8 cellular contexts compared by ENCODE assay signal in the genomic region with DNA sequence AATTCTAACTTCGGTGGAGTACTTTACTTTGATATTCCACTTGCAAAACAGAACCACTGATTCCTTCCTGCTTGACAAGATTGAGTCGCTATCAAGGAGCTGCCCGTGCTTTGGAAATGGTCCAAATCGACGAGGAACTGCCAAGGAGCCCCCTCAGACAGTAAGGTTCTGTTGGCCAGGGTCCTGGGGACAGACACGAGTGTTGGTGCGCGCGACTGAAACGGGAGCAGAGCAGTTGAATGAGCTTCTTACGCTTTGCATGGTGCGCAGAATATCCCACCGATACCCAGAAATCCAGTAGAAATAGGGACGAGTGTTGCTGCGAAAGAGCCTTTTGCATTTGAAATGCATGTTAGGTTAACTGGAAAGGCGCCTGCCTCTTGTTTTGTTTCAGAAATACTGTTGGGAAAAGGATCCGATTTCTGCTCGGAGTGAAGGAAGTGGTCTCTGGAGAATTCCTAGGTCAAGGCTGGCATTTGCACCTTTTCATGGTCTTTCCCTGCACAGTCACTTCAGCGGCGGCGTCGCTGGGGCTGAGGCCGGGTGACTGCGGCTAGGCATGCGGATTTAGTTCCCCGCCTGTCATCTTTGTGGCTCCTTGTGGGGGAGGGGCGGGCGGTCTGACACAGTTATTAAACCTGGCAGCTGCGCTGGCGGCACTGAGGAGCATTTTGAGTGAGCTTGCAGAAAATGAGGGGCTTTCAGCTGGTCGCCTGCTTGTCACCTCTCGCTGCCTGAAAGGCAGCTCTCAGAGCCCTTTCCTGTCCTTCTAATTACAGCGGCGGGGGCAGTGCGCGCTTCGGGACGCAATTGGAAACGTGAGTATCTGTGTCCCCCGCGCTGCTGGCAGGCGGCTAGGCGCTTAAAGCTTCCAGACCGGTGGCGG. TPM values are rescaled to one million over a fixed set of nuclear protein-coding genes. Genes with fewer than 3 reads are reported as not detected.
A peak's percentile ranks its signal among the peaks of the same experiment; 100 is the strongest.
DNase-seq lines count a peak whose midpoint lies in the region; ATAC-seq, FAIRE-seq and TF ChIP-seq lines count a peak whose summit lies in the region.

No MANE protein-coding gene starts in this region.

- H3K27ac ChIP-seq in layer of hippocampus (ENCODE audit: low read depth, low read length): peak overlapping the region; percentile 85

- CTCF ChIA-PET in activated B cell treated with CpG ODN at 0.5 μM for 24 hours (lab: Charles Lee): interaction anchor here (0.6 kb wide), 1 partner anchor 8 kb away, joined by 3 read pairs; no protein-coding TSS in a partner anchor

- H3K4me3 ChIP-seq in bronchial epithelial cell (ENCODE audit: low read depth, low read length): peak overlapping the region; percentile 50

- no peaks in the 10 kb centered on the region for H3K36me3 Mint-ChIP-seq in activated B cell treated with CpG ODN at 0.5 μM for 24 hours (ENCODE audit: low read depth)

- H3K36me3 ChIP-seq in bronchial epithelial cell (ENCODE audit: control insufficient read depth, insufficient read depth, low read length): no peaks in the 10 kb centered on the region

- peak overlapping the region; percentile 85 for H3K27ac Mint-ChIP-seq in activated B cell treated with CpG ODN at 0.5 μM for 24 hours

- peak overlapping the region; percentile 87 for H3K4me3 Mint-ChIP-seq in activated B cell treated with CpG ODN at 0.5 μM for 24 hours

- ATAC-seq in HG02610 (IDR thresholded peaks at IDR 0.05; ENCODE audit: unreplicated experiment) (peak; percentile 18), activated B cell treated with CpG ODN at 0.5 μM for 24 hours (ENCODE audit: low read depth) (peak; percentile 37)

- FAIRE-seq in bronchial epithelial cell (lab: Jason Lieb, UNC): no peak

- POLR2A ChIA-PET in activated B cell treated with CpG ODN at 0.5 μM for 24 hours (lab: Charles Lee): interaction anchor here (0.8 to 1.6 kb wide), 2 partner anchors 70 to 96 kb away, joined by 3 to 5 read pairs; no protein-coding TSS in a partner anchor

- H3K27me3 Mint-ChIP-seq in activated B cell treated with CpG ODN at 0.5 μM for 24 hours: peaks cover 30% of the 10 kb centered on the region

- DNase-seq in ELF-1 (ENCODE audit: low read depth, low spot score): peak; percentile 65
- DNase-seq in NCI-H146 (lab: John Stamatoyannopoulos, UW): peak; percentile 63
- DNase-seq in activated B cell treated with CpG ODN at 0.5 μM for 24 hours: peak; percentile 61
- DNase-seq in bronchial epithelial cell (ENCODE audit: low read depth): no peak
- peak; percentile 79 for DNase-seq in stimulated activated CD4-positive, alpha-beta T cell treated with anti-CD3 and anti-CD28 coated beads, Interleukin-1b, Interleukin-23, amount 100 ng/mL, for 48 hours
- no peak for DNase-seq in DMS114 treated with DMSO at 0.1 percent for 48 hours (lab: John Stamatoyannopoulos, UW; ENCODE audit: unreplicated experiment)

- intact Hi-C loops in activated B cell treated with CpG ODN at 0.5 μM for 24 hours (cut with micrococcal nuclease): loop anchor here (1.0 to 2.0 kb wide), 6 partner anchors 14 to 616 kb away; a partner anchor contains a TSS

- no peaks in the 10 kb centered on the region for H3K9me3 Mint-ChIP-seq in activated B cell treated with CpG ODN at 0.5 μM for 24 hours

- peaks cover 35% of the 10 kb centered on the region for H3K4me1 Mint-ChIP-seq in activated B cell treated with CpG ODN at 0.5 μM for 24 hours

- TF ChIP-seq CTCF in activated B cell treated with CpG ODN at 0.5 μM for 24 hours (IDR thresholded peaks at IDR 0.05) (no peak), bronchial epithelial cell (IDR thresholded peaks at IDR 0.05; ENCODE audit: insufficient read depth, low read length, severe bottlenecking) (no peak)

- H3K27me3 ChIP-seq in bronchial epithelial cell (ENCODE audit: control insufficient read depth, insufficient read depth, low read length): peaks cover 5% of the 10 kb centered on the region
- H3K27me3 ChIP-seq in layer of hippocampus (ENCODE audit: control insufficient read depth, insufficient read depth, low read length): no peaks in the 10 kb centered on the region

RNA-seq across cellular contexts. Expression of a gene that starts 51.5 kb away (rescaled TPM):
- total RNA-seq in activated B cell treated with CpG ODN at 0.5 μM for 24 hours: 5.1 and 5.5 TPM in 2 replicates
- 7.1 and 23.4 TPM in 2 replicates for total RNA-seq in bronchial epithelial cell

Comparison
In these comparisons a context has a peak if more than half of its experiments do, and no peak if none do; other contexts are left out.
1. DNase-seq: peak in ELF-1 (single experiment), NCI-H146 (single experiment), activated B cell treated with CpG ODN at 0.5 μM for 24 hours (single experiment) and stimulated activated CD4-positive, alpha-beta T cell treated with anti-CD3 and anti-CD28 coated beads, Interleukin-1b, Interleukin-23, amount 100 ng/mL, for 48 hours (single experiment); none in bronchial epithelial cell (single experiment) and DMS114 treated with DMSO at 0.1 percent for 48 hours (single experiment).